8 cellular contexts compared by ENCODE assay signal in genomic region chr12:132710062-132710421, GRCh38. TPM values are rescaled to one million over a fixed set of nuclear protein-coding genes. Genes with fewer than 3 reads are reported as not detected.
A peak's percentile ranks its signal among the peaks of the same experiment; 100 is the strongest.
DNase-seq lines count a peak whose midpoint lies in the region; ATAC-seq, FAIRE-seq and TF ChIP-seq lines count a peak whose summit lies in the region.

No MANE protein-coding gene starts in this region.

- no peak for FAIRE-seq in D721Med (lab: Jason Lieb, UNC)

- peak; percentile 25 for ATAC-seq in GM19324 (IDR thresholded peaks at IDR 0.05; ENCODE audit: low FRiP score, unreplicated experiment)
- peak; percentile 17 for ATAC-seq in HG03196 (IDR thresholded peaks at IDR 0.05; ENCODE audit: unreplicated experiment)

- TF ChIP-seq CTCF in AG09309 (IDR thresholded peaks at IDR 0.05; ENCODE audit: control insufficient read depth, insufficient read depth, low read depth, low read length, missing control alignments) (no peak), D721Med (IDR thresholded peaks at IDR 0.05; ENCODE audit: insufficient read depth, missing control alignments) (no peak)

- H3K36me3 Mint-ChIP-seq in activated naive CD8-positive, alpha-beta T cell treated with anti-CD3 and anti-CD28 coated beads for 36 hours, result peaks cover 32% of the 10 kb centered on the region

- no peaks in the 10 kb centered on the region for H3K9me3 ChIP-seq in iPS DF 6.9 (ENCODE audit: control insufficient read depth, insufficient read depth, low read length)

- H3K27ac ChIP-seq in iPS DF 6.9 (ENCODE audit: low read length), result no peak overlapping the region

- peaks cover 6% of the 10 kb centered on the region for H3K36me3 ChIP-seq in iPS DF 6.9 (ENCODE audit: control insufficient read depth, insufficient read depth, low read length)

- peaks cover 17% of the 10 kb centered on the region for H3K4me1 Mint-ChIP-seq in activated naive CD8-positive, alpha-beta T cell treated with anti-CD3 and anti-CD28 coated beads for 36 hours

- no peaks in the 10 kb centered on the region for H3K27me3 Mint-ChIP-seq in activated naive CD8-positive, alpha-beta T cell treated with anti-CD3 and anti-CD28 coated beads for 36 hours

- peak overlapping the region; percentile 81 for H3K4me3 Mint-ChIP-seq in activated naive CD8-positive, alpha-beta T cell treated with anti-CD3 and anti-CD28 coated beads for 36 hours

- peak overlapping the region; percentile 80 for H3K27ac Mint-ChIP-seq in activated naive CD8-positive, alpha-beta T cell treated with anti-CD3 and anti-CD28 coated beads for 36 hours

- H3K4me1 ChIP-seq in iPS DF 6.9 (ENCODE audit: control insufficient read depth, insufficient read depth, low read length), result no peaks in the 10 kb centered on the region

- DNase-seq in AG09309 (ENCODE audit: low read depth) (no peak), iPS DF 6.9 (ENCODE audit: low read depth, low spot score) (no peak), putamen (ENCODE audit: low spot score) (no peak), D721Med (ENCODE audit: insufficient read length, low spot score) (no peak)
- no peak for DNase-seq in activated naive CD8-positive, alpha-beta T cell treated with anti-CD3 and anti-CD28 coated beads for 36 hours
- peak; percentile 47 for DNase-seq in stimulated activated CD8-positive, alpha-beta memory T cell treated with anti-CD3 and anti-CD28 coated beads, Interleukin-4, amount 100 ng/mL, for 48 hours

- no CpG with 5 or more reads among the region's 27 CpGs for WGBS in iPS DF 6.9 (ENCODE audit: insufficient coverage, insufficient read length)

- peaks cover 11% of the 10 kb centered on the region for H3K9me3 Mint-ChIP-seq in activated naive CD8-positive, alpha-beta T cell treated with anti-CD3 and anti-CD28 coated beads for 36 hours

- peak overlapping the region; percentile 84 for H3K4me3 ChIP-seq in AG09309 (ENCODE audit: control insufficient read depth, low read depth, low read length)
- H3K4me3 ChIP-seq in iPS DF 6.9 (ENCODE audit: low read length), result peak overlapping the region; percentile 60; the same call in 1 of the 2 replicates

- no peaks in the 10 kb centered on the region for H3K27me3 ChIP-seq in iPS DF 6.9 (ENCODE audit: control insufficient read depth, insufficient read depth, low read length)

RNA-seq across cellular contexts. Expression of gene PGAM5, which starts 0.6 kb away (rescaled TPM):
- total RNA-seq in activated naive CD8-positive, alpha-beta T cell treated with anti-CD3 and anti-CD28 coated beads for 36 hours, result 100 to 1,000 TPM; 102 to 105 TPM

RNA-seq across cellular contexts. Expression of gene PXMP2, which starts 22.7 kb away (rescaled TPM):
- total RNA-seq in activated naive CD8-positive, alpha-beta T cell treated with anti-CD3 and anti-CD28 coated beads for 36 hours, result 10 to 100 TPM; 18.3 to 19.0 TPM

RNA-seq across cellular contexts. Expression of gene POLE, which starts 22.9 kb away (rescaled TPM):
- 100 to 1,000 TPM; 117 to 123 TPM for total RNA-seq in activated naive CD8-positive, alpha-beta T cell treated with anti-CD3 and anti-CD28 coated beads for 36 hours

RNA-seq across cellular contexts. Expression of gene ANKLE2, which starts 51.6 kb away (rescaled TPM):
- total RNA-seq in activated naive CD8-positive, alpha-beta T cell treated with anti-CD3 and anti-CD28 coated beads for 36 hours, result 10 to 100 TPM; 84.5 to 84.8 TPM
